12 cellular contexts compared by ENCODE assay signal in the genomic region with DNA sequence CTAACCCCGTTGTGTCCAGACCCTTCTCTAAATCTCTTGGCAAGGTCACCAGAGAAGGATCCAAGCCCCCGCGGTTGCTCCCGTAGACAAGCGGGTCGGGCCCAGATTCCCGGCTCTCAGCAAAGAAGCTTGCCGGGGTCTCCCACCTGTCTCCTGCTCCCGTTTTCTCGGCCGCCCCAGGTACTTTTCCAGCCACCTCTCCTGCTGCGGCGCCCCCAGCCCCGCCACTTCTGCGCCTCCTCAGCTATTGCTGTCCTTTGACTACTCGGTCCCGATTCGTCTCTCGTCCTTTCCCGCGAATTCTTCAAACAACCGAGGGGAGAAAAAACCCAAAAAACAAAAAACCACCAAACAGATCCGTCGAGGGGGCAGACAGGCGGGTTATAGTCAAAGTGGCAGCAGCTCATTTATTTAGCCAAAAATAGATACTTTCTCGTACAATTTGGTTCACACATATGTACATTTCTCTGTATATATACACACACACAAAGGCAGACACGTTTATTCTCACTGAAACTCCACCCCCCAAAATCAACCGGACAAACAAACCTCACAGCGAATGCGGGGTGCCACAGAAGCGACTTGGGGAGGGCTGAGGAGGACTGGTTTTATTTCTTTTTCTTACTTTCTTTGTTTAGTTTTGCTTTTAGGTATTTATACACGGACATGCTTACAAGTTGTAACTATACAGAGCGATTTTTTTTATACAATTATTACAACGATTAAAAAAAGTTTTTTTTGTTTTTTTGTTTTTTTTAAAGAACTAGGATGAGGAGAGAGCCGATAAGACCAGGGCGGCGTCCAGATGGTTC. TPM values are rescaled to one million over a fixed set of nuclear protein-coding genes. Genes with fewer than 3 reads are reported as not detected.
DNase-seq lines count a peak whose midpoint lies in the region; ATAC-seq and TF ChIP-seq lines count a peak whose summit lies in the region.
"Had no signal": no experiment of that assay in that cellular context is flagged by ENCODE, and none has a peak within 500 bp of the region (broad histone marks: within the 10 kb centered on the region; RNA-seq: fewer than 3 reads in every experiment).

No MANE protein-coding gene starts in this region.

- H3K4me3 ChIP-seq in CD4-positive, alpha-beta memory T cell (ENCODE audit: low read length in 2 of 2) = no peak overlapping the region
- H3K4me3 ChIP-seq in breast epithelium = peak overlapping the region in 2 of 3 donors; percentile 89 to 99

- H3K27me3 Mint-ChIP-seq in CD4-positive, alpha-beta memory T cell = peaks cover 44% of the 10 kb centered on the region in 2 donors
- peaks cover 1% of the 10 kb centered on the region for H3K27me3 Mint-ChIP-seq in HFFc6 (ENCODE audit: insufficient read depth)

- H3K36me3 Mint-ChIP-seq in CD4-positive, alpha-beta memory T cell = no peaks in the 10 kb centered on the region
- peaks cover 22% of the 10 kb centered on the region for H3K36me3 Mint-ChIP-seq in HFFc6 (ENCODE audit: low read depth)

- POLR2A ChIA-PET in CD4-positive, alpha-beta memory T cell (lab: Charles Lee; ENCODE audit: partially characterized antibody) = no interaction called here

- no peak for DNase-seq in CD4-positive, alpha-beta memory T cell
- no peak for DNase-seq in HFFc6
- no peak for DNase-seq in breast epithelium (ENCODE audit: low spot score in 2 of 2)
- DNase-seq in myocyte (ENCODE audit: low read depth) = peak; percentile 47
- no peak for DNase-seq in HCEC 1CT
- DNase-seq: GDM1, spleen had no signal

- CTCF ChIA-PET in CD4-positive, alpha-beta memory T cell (lab: Charles Lee; ENCODE audit: partially characterized antibody) = no interaction called here

- no peak overlapping the region for H3K27ac ChIP-seq in CD4-positive, alpha-beta memory T cell (ENCODE audit: low read depth, low read length)
- peak overlapping the region; percentile 97 to 100 for H3K27ac ChIP-seq in breast epithelium
- H3K27ac ChIP-seq: spleen had no signal

- H3K4me3 Mint-ChIP-seq in CD4-positive, alpha-beta memory T cell = peak overlapping the region in 7 of 8 donors; percentile 2 to 77 (median 22)
- H3K4me3 Mint-ChIP-seq in HFFc6 = peak overlapping the region; percentile 75

- no peaks in the 10 kb centered on the region for H3K9me3 ChIP-seq in CD4-positive, alpha-beta memory T cell (ENCODE audit: control insufficient read depth in 1 of 2, low read length in 2 of 2)
- no peaks in the 10 kb centered on the region for H3K9me3 ChIP-seq in breast epithelium
- H3K9me3 ChIP-seq: spleen had no signal

- H3K4me1 Mint-ChIP-seq in CD4-positive, alpha-beta memory T cell = peaks cover 11 to 36% (median 19%) of the 10 kb centered on the region in 4 donors
- peaks cover 23% of the 10 kb centered on the region for H3K4me1 Mint-ChIP-seq in HFFc6 (ENCODE audit: low read depth)

- H3K27me3 ChIP-seq in CD4-positive, alpha-beta memory T cell (ENCODE audit: insufficient read depth, low read length) = peaks cover 6% of the 10 kb centered on the region
- H3K27me3 ChIP-seq in breast epithelium = no peaks in the 10 kb centered on the region

- no peaks in the 10 kb centered on the region for H3K4me1 ChIP-seq in CD4-positive, alpha-beta memory T cell (ENCODE audit: insufficient read depth, low read length)
- H3K4me1 ChIP-seq in breast epithelium = peaks cover 10 to 11% of the 10 kb centered on the region in 2 donors

- no peak for TF ChIP-seq POLR2A in breast epithelium (IDR thresholded peaks at IDR 0.05)

- no peak overlapping the region for H3K27ac Mint-ChIP-seq in CD4-positive, alpha-beta memory T cell
- peak overlapping the region; percentile 57; the same call in 1 of the 2 replicates for H3K27ac Mint-ChIP-seq in HFFc6

- H3K9me3 Mint-ChIP-seq in CD4-positive, alpha-beta memory T cell = peaks cover 0 to 2% (median 0%) of the 10 kb centered on the region in 8 donors
- H3K9me3 Mint-ChIP-seq in HFFc6 = peaks cover 10% of the 10 kb centered on the region

- no peak for ATAC-seq in GM18868 (IDR thresholded peaks at IDR 0.05; ENCODE audit: unreplicated experiment)
- no peak for ATAC-seq in HG03439 (IDR thresholded peaks at IDR 0.05; ENCODE audit: unreplicated experiment)
- ATAC-seq in HG03159 (IDR thresholded peaks at IDR 0.05; ENCODE audit: unreplicated experiment) = no peak
- ATAC-seq: PC-3; stimulated activated naive CD8-positive, alpha-beta T cell treated with anti-CD3 and anti-CD28 coated beads, Interleukin-15, Interleukin-2, amounts not matched to agents 100 U/mL and 50 U/mL, for 24 hours had no signal

- TF ChIP-seq CTCF in HFFc6 (IDR thresholded peaks at IDR 0.05) = no peak
- TF ChIP-seq CTCF in breast epithelium (IDR thresholded peaks at IDR 0.05) = no peak

- intact Hi-C loops in CD4-positive, alpha-beta memory T cell (cut with micrococcal nuclease) = no loop called here
- intact Hi-C loops in breast epithelium (cut with DNase I; ENCODE audit: low total_unique reads) = loop anchor here (10.0 kb wide), 2 partner anchors 268 to 388 kb away; no protein-coding TSS in a partner anchor

- H3K36me3 ChIP-seq in CD4-positive, alpha-beta memory T cell (ENCODE audit: insufficient read depth, low read length) = no peaks in the 10 kb centered on the region
- H3K36me3 ChIP-seq in breast epithelium = no peaks in the 10 kb centered on the region
- H3K36me3 ChIP-seq: spleen had no signal

RNA-seq across cellular contexts. Expression of gene IRX3, which starts 3.5 kb away (rescaled TPM):
- not detected for total RNA-seq in CD4-positive, alpha-beta memory T cell
- not detected for polyA plus RNA-seq in CD4-positive, alpha-beta memory T cell
- total RNA-seq in HFFc6 (2021; fragmentation: NEBNext Ultra II Directional; extraction: Animal tissue kit (Norgen Biotek cat#: 25700)) = 10 to 100 TPM in 4 of 6 experiments, 1 to 10 TPM in 2; 5.9 to 19.4 (median 17.3) TPM
- 100 to 1,000 TPM in 1 of 3 donors, 10 to 100 TPM in 2; 18.4 to 127 (median 56.7) TPM for total RNA-seq in breast epithelium
- 67.1 and 109 TPM in 2 replicates for total RNA-seq in myocyte
- polyA plus RNA-seq in myocyte (2012) = 25.0 TPM
- total RNA-seq: PC-3 had no signal

Comparison
In these comparisons a context has a peak if more than half of its experiments do, and no peak if none do; other contexts are left out.
1. H3K4me3 ChIP-seq: peak in breast epithelium (2 of 3); none in CD4-positive, alpha-beta memory T cell (0 of 2).
2. RNA of gene IRX3, which starts 3.5 kb away (total RNA-seq): 67.1 to 109 TPM in myocyte, 18.4 to 127 TPM in breast epithelium and 5.9 to 19.4 TPM in HFFc6; not detected in CD4-positive, alpha-beta memory T cell; every median in the first group is over 4 times any median in the second.